Comparison of ENCODE assay signal across 8 cellular contexts in the genomic region with DNA sequence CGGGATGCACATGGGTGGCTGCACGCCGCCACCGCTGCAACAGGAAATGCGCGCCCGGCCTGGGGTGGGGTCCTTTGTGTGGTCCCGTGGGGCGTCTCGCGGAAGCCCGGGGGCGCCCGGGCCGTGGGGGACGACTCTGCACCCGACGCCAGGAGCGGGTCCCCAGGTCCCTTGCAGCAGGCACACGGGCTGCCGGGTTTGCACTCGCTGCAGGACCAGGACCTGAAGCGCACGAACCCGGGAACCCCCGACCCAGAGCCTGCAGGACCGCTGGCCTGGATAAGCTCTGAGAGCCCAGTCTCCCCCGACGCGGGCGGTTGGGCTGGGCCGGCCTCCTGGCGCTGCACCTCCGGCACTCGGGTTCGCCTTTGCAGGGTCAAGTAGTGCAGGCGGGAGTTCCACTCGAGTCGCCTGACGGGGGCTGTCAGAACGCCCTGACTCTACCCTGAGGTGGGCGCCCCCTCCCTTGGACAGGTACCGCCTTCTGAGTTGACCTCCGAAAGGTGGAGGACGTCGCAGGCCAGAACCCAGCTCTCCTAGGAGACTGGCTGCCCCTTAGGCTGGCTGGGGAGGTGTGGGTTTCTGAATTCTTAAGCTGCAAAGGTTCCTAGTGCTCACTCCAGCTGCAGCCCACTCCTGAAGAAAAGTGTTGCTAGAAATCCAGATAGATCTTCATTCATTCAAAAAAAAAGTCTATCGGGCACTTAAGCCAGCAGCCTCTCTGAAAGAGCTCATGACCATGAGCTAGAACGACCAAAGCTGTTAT.
A peak's percentile ranks its signal among the peaks of the same experiment; 100 is the strongest.
DNase-seq lines count a peak whose midpoint lies in the region; ATAC-seq and TF ChIP-seq lines count a peak whose summit lies in the region.

No MANE protein-coding gene starts in this region.

- no TSS peak for BruUV-seq in HCT116 (replicated peaks; lab: Mats Ljungman, UMichigan)

- no peaks in the 10 kb centered on the region for H3K36me3 ChIP-seq in HCT116 (ENCODE audit: control insufficient read depth in 1 of 2, insufficient read depth in 2 of 2, low read length in 2 of 2)

- TF ChIP-seq CTCF in HCT116 (IDR thresholded peaks at IDR 0.05 in 2 of 3, conservative IDR thresholded peaks at IDR 0.05 in 1 of 3; ENCODE audit: borderline replicate concordance in 1 of 3, insufficient read depth in 1 of 3, low read depth in 2 of 3, low read length in 2 of 3) (no peak), foreskin fibroblast (IDR thresholded peaks at IDR 0.05; ENCODE audit: low read depth, low read length) (no peak), osteocyte (IDR thresholded peaks at IDR 0.05) (no peak)

- DNase-seq in GM03348 (ENCODE audit: low spot score) (peak; percentile 36), HCT116 (ENCODE audit: low read depth, low spot score) (no peak), foreskin fibroblast (peak in 1 of 2 donors; percentile 53), osteocyte (ENCODE audit: extremely low spot score, unreplicated experiment) (no peak), midbrain (lab: John Stamatoyannopoulos, UW) (no peak), NCI-H446 (lab: John Stamatoyannopoulos, UW) (no peak)

- no peaks in the 10 kb centered on the region for H3K9me3 ChIP-seq in HCT116 (ENCODE audit: control insufficient read depth in 1 of 2, insufficient read depth in 1 of 2, low read depth in 1 of 2, low read length in 2 of 2)

- no peak for ATAC-seq in HCT116
- ATAC-seq in SK-N-SH treated with all-trans-retinoic acid at 6 μM for 48 hours = peak; percentile 38
- no peak for ATAC-seq in HG03354 (IDR thresholded peaks at IDR 0.05; ENCODE audit: poor library complexity, severe bottlenecking, unreplicated experiment)

- peak overlapping the region; percentile 50; the same call in 1 of the 2 replicates for H3K27ac ChIP-seq in HCT116 (ENCODE audit: low read depth, low read length)

- no peaks in the 10 kb centered on the region for H3K27me3 Mint-ChIP-seq in osteocyte (ENCODE audit: unreplicated experiment)

- CTCF ChIA-PET in HCT116 (lab: Charles Lee) = interaction anchor here (1.0 to 3.0 kb wide), 2 partner anchors 11 to 26 kb away, joined by 4 to 20 read pairs; no protein-coding TSS in a partner anchor

- no peak overlapping the region for H2AFZ ChIP-seq in HCT116 (ENCODE audit: low read depth, low read length, poor library complexity, severe bottlenecking)

- intact Hi-C loops in HCT116 (cut with micrococcal nuclease) = no loop called here

- peaks cover 9 to 39% of the 10 kb centered on the region in 2 experiments; a peak in 3 of 4 replicates for H3K4me1 ChIP-seq in HCT116 (ENCODE audit: control insufficient read depth in 1 of 2, insufficient read depth in 2 of 2, low read length in 2 of 2)

- RAD21 ChIA-PET in HCT116 (lab: Charles Lee; ENCODE audit: low non-redundant PET in 1 of 2, low total read pairs in 2 of 2, uncharacterized antibody in 2 of 2, unreplicated experiment in 2 of 2) = no interaction called here

- H3K27ac Mint-ChIP-seq in osteocyte (ENCODE audit: unreplicated experiment) = no peak overlapping the region

- H3K4me3 Mint-ChIP-seq in osteocyte (ENCODE audit: unreplicated experiment) = peak overlapping the region; percentile 35

- H3K79me2 ChIP-seq in HCT116 (ENCODE audit: insufficient read depth, low read length) = peaks cover 34% of the 10 kb centered on the region

- POLR2A ChIA-PET in HCT116 (lab: Charles Lee) = no interaction called here

- peak overlapping the region; percentile 53 for H3K9ac ChIP-seq in HCT116 (ENCODE audit: low read length)

- no peak for TF ChIP-seq POLR2A in HCT116 (IDR thresholded peaks at IDR 0.05; ENCODE audit: borderline replicate concordance, extremely low read depth, insufficient read depth, insufficient read length)

- H3K27me3 ChIP-seq in HCT116 (ENCODE audit: insufficient read depth, low read length) = no peaks in the 10 kb centered on the region

- no peak for TF ChIP-seq RAD21 in HCT116 (IDR thresholded peaks at IDR 0.05; ENCODE audit: low read depth)

- no peaks in the 10 kb centered on the region; the same call in 1 of the 2 replicates for H4K20me1 ChIP-seq in HCT116 (ENCODE audit: insufficient read depth)

- H3K9me2 ChIP-seq in HCT116 (ENCODE audit: insufficient read depth) = no peaks in the 10 kb centered on the region

- H3K4me1 Mint-ChIP-seq in osteocyte (ENCODE audit: unreplicated experiment) = peaks cover 14% of the 10 kb centered on the region

- peak overlapping the region; percentile 47 to 55 for H3K4me3 ChIP-seq in HCT116 (replicated peaks in 1 of 2; ENCODE audit: low read depth in 1 of 2, low read length in 2 of 2)
- peak overlapping the region; percentile 49 to 50 for H3K4me3 ChIP-seq in foreskin fibroblast (ENCODE audit: low read depth in 1 of 2, low read length in 2 of 2)

- no peaks in the 10 kb centered on the region for H3K9me3 Mint-ChIP-seq in osteocyte (ENCODE audit: unreplicated experiment)

- no peaks in the 10 kb centered on the region for H3K36me3 Mint-ChIP-seq in osteocyte (ENCODE audit: unreplicated experiment)

- peak overlapping the region; percentile 80 for H3K4me2 ChIP-seq in HCT116 (ENCODE audit: low read length)

TF ChIP-seq in HCT116, 20 proteins besides CTCF, POLR2A, EP300 and RAD21:
- TF ChIP-seq EZH2 (IDR thresholded peaks at IDR 0.05) (no peak), EGR1 (IDR thresholded peaks at IDR 0.05; ENCODE audit: low read depth) (no peak)

TF ChIP-seq in SK-N-SH treated with all-trans-retinoic acid at 6 μM for 48 hours, 23 proteins besides CTCF, POLR2A, EP300 and RAD21:
- no peak for TF ChIP-seq BACH2 (CRISPR knock-in tag; IDR thresholded peaks at IDR 0.05; ENCODE audit: borderline replicate concordance)
